In genomic region chr19:35388277-35389054, GRCh38 we compare ENCODE assay signal across 1 cellular context.
A peak's percentile ranks its signal among the peaks of the same experiment; 100 is the strongest.
TF ChIP-seq lines count a peak whose summit lies in the region.

No MANE protein-coding gene starts in this region.

TF ChIP-seq in HepG2, 621 proteins besides CTCF, POLR2A, EP300 and RAD21 (continued from another document and continues in another):
- TF ChIP-seq ZNF646 (CRISPR knock-in tag; IDR thresholded peaks at IDR 0.05): no peak
- no peak for TF ChIP-seq MBD4 (IDR thresholded peaks at IDR 0.05; ENCODE audit: borderline replicate concordance, low read length)
- TF ChIP-seq CBX2 (IDR thresholded peaks at IDR 0.05; ENCODE audit: low read depth, low read length): no peak
- no peak for TF ChIP-seq CBX2 (CRISPR knock-in tag; IDR thresholded peaks at IDR 0.05; ENCODE audit: low read depth)
- no peak for TF ChIP-seq NFRKB (IDR thresholded peaks at IDR 0.05)
- TF ChIP-seq STAT5B (CRISPR knock-in tag; IDR thresholded peaks at IDR 0.05): no peak
- peak; percentile 57 for TF ChIP-seq BHLHE40 (IDR thresholded peaks at IDR 0.05; ENCODE audit: low read length)
- no peak for TF ChIP-seq USF2 (IDR thresholded peaks at IDR 0.05; ENCODE audit: low read depth, low read length)
- no peak for TF ChIP-seq USF2 (CRISPR knock-in tag; IDR thresholded peaks at IDR 0.05; ENCODE audit: borderline replicate concordance)
- TF ChIP-seq HMG20A (CRISPR knock-in tag; IDR thresholded peaks at IDR 0.05; ENCODE audit: borderline replicate concordance): peak; percentile 45; the same call in 1 of the 2 replicates
- TF ChIP-seq LCORL (IDR thresholded peaks at IDR 0.05): no peak
- TF ChIP-seq LCORL (CRISPR knock-in tag; IDR thresholded peaks at IDR 0.05): no peak
- TF ChIP-seq NFE2 (CRISPR knock-in tag; IDR thresholded peaks at IDR 0.05): no peak
- no peak for TF ChIP-seq ZNF234 (CRISPR knock-in tag; conservative IDR thresholded peaks at IDR 0.05)
- TF ChIP-seq MIER3 (CRISPR knock-in tag; IDR thresholded peaks at IDR 0.05; ENCODE audit: borderline replicate concordance): no peak
- no peak for TF ChIP-seq NFE2L1 (CRISPR knock-in tag; IDR thresholded peaks at IDR 0.05; ENCODE audit: borderline replicate concordance)
- peak; percentile 28; the same call in 1 of the 2 replicates for TF ChIP-seq AHDC1 (CRISPR knock-in tag; IDR thresholded peaks at IDR 0.05; ENCODE audit: borderline replicate concordance)
- no peak for TF ChIP-seq ZSCAN5A (CRISPR knock-in tag; IDR thresholded peaks at IDR 0.05; ENCODE audit: borderline replicate concordance)
- no peak for TF ChIP-seq ZNF121 (CRISPR knock-in tag; IDR thresholded peaks at IDR 0.05)
- TF ChIP-seq ZNF747 (CRISPR knock-in tag; IDR thresholded peaks at IDR 0.05; ENCODE audit: borderline replicate concordance): no peak
- TF ChIP-seq AKAP8 (CRISPR knock-in tag; IDR thresholded peaks at IDR 0.05): no peak
- no peak for TF ChIP-seq KLF6 (CRISPR knock-in tag; IDR thresholded peaks at IDR 0.05)
- no peak for TF ChIP-seq ZBTB43 (CRISPR knock-in tag; conservative IDR thresholded peaks at IDR 0.05)
- TF ChIP-seq SALL2 (CRISPR knock-in tag; IDR thresholded peaks at IDR 0.05): no peak
- no peak for TF ChIP-seq HNRNPUL1 (IDR thresholded peaks at IDR 0.05; ENCODE audit: low read depth, low read length)
- no peak for TF ChIP-seq ARNT2 (CRISPR knock-in tag; IDR thresholded peaks at IDR 0.05; ENCODE audit: low read depth)
- peak; percentile 58; the same call in 1 of the 2 replicates for TF ChIP-seq ZNF317 (CRISPR knock-in tag; IDR thresholded peaks at IDR 0.05)
- no peak for TF ChIP-seq XRCC5 (optimal IDR thresholded peaks at IDR 0.05; ENCODE audit: low read length)
- no peak for TF ChIP-seq ZNF770 (CRISPR knock-in tag; IDR thresholded peaks at IDR 0.05)
- no peak for TF ChIP-seq HOXA7 (CRISPR knock-in tag; IDR thresholded peaks at IDR 0.05)
- no peak for TF ChIP-seq GLI4 (CRISPR knock-in tag; IDR thresholded peaks at IDR 0.05; ENCODE audit: borderline replicate concordance)
- TF ChIP-seq ZBTB25 (CRISPR knock-in tag; IDR thresholded peaks at IDR 0.05): no peak
- no peak for TF ChIP-seq ZNF276 (CRISPR knock-in tag; IDR thresholded peaks at IDR 0.05; ENCODE audit: low read depth)
- TF ChIP-seq NR3C1 (CRISPR knock-in tag; IDR thresholded peaks at IDR 0.05): no peak
- no peak for TF ChIP-seq TRIM24 (CRISPR knock-in tag; IDR thresholded peaks at IDR 0.05)
- TF ChIP-seq ZFP37 (CRISPR knock-in tag; IDR thresholded peaks at IDR 0.05; ENCODE audit: borderline replicate concordance): no peak
- no peak for TF ChIP-seq HNRNPL (IDR thresholded peaks at IDR 0.05; ENCODE audit: low read depth, low read length)
- TF ChIP-seq MEIS2 (CRISPR knock-in tag; IDR thresholded peaks at IDR 0.05): no peak
- no peak for TF ChIP-seq ZSCAN9 (CRISPR knock-in tag; IDR thresholded peaks at IDR 0.05; ENCODE audit: borderline replicate concordance)
- no peak for TF ChIP-seq NR2F6 (IDR thresholded peaks at IDR 0.05)
- peak; percentile 43 for TF ChIP-seq NR2F6 (CRISPR knock-in tag; IDR thresholded peaks at IDR 0.05)
- TF ChIP-seq ZBTB3 (CRISPR knock-in tag; IDR thresholded peaks at IDR 0.05; ENCODE audit: borderline replicate concordance, low read depth): no peak
- no peak for TF ChIP-seq ZNF263 (CRISPR knock-in tag; IDR thresholded peaks at IDR 0.05)
- TF ChIP-seq ZNF850 (CRISPR knock-in tag; conservative IDR thresholded peaks at IDR 0.05): no peak
